Comparison of ENCODE assay signal across 1 cellular context in the genomic region with DNA sequence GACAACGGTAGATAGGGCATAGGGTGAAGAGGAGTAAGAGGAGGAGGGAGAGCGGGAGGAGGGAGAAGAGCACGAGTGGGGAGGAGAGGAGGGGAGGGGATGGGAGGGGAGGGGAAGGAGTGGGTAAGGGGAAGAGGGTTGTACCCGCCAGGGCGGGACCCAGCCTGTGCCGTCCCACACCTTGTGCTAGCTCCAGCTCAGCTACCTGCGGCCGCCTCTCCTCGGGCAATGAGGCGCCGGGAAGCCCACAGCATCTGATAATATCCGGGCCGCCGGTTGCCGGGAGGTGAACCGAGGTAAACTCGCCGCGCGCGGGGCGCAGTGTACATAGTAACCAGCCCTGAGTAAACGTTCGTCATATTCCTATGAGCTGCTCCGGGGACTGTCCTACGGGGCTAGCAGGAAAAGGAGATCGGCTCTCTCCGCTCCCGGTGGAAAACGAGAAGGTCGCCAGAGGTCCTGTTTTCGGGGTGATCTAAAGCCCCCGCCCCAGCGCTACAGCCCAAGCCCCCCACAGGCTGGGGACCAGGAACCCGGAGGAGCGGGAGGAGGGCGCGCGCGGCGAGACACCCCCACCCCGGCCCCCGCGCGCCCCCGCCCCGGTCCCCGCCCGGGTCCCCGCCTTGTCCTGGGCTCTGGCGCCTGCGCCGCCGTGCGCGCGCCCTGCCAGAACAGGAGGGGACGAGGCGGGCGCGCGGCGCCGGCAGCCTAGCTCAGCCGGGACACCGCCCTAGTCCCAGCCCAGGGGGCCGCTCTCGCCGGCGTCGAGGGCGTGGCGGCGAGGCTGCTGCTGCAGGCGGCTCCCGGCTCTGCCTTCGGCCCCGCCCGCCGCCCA.
A peak's percentile ranks its signal among the peaks of the same experiment; 100 is the strongest.
TF ChIP-seq lines count a peak whose summit lies in the region.

A gene (plus strand): TSS at position 669 of the 835 bp plus-strand sequence. CDS start 11,537 bp downstream, outside the sequence.

TF ChIP-seq in H1, 55 proteins besides CTCF, POLR2A, EP300 and RAD21 (continued from another document):
- no peak for TF ChIP-seq SUZ12 (IDR thresholded peaks at IDR 0.05; ENCODE audit: low read length)
- no peak for TF ChIP-seq CHD1 (IDR thresholded peaks at IDR 0.05; ENCODE audit: low read depth, low read length)
- no peak for TF ChIP-seq KDM5A (IDR thresholded peaks at IDR 0.05; ENCODE audit: low read length)
- TF ChIP-seq EZH2 (IDR thresholded peaks at IDR 0.05; ENCODE audit: low read depth, low read length, severe bottlenecking): no peak
- no peak for TF ChIP-seq HDAC6 (IDR thresholded peaks at IDR 0.05; ENCODE audit: low read depth, low read length)
- peak; percentile 38; the same call in 1 of the 2 replicates for TF ChIP-seq TBP (IDR thresholded peaks at IDR 0.05; ENCODE audit: low read depth, low read length)
- TF ChIP-seq BCL11A (IDR thresholded peaks at IDR 0.05; ENCODE audit: low read depth in 2 of 2, low read length in 2 of 2): no peak
- TF ChIP-seq RXRA (IDR thresholded peaks at IDR 0.05; ENCODE audit: insufficient read depth, low read depth, low read length): no peak
- TF ChIP-seq BRCA1 (IDR thresholded peaks at IDR 0.05; ENCODE audit: low read depth, low read length): no peak
- no peak; the same call in 1 of the 2 replicates for TF ChIP-seq TAF1 (IDR thresholded peaks at IDR 0.05; ENCODE audit: low read depth, low read length)
- 0 out of 4 replicates have a peak, but pooled peaks of 1 of the 2 experiments have one; percentile 69 for TF ChIP-seq HDAC2 (IDR thresholded peaks at IDR 0.05; ENCODE audit: borderline replicate concordance in 1 of 2, low read depth in 2 of 2, low read length in 2 of 2)
- TF ChIP-seq TCF12 (IDR thresholded peaks at IDR 0.05; ENCODE audit: low read depth, low read length): no peak
- no peak for TF ChIP-seq JUND (IDR thresholded peaks at IDR 0.05; ENCODE audit: low read length)
- TF ChIP-seq CBX5 (IDR thresholded peaks at IDR 0.05; ENCODE audit: low read depth, low read length): no peak
- TF ChIP-seq, protein P1, sequence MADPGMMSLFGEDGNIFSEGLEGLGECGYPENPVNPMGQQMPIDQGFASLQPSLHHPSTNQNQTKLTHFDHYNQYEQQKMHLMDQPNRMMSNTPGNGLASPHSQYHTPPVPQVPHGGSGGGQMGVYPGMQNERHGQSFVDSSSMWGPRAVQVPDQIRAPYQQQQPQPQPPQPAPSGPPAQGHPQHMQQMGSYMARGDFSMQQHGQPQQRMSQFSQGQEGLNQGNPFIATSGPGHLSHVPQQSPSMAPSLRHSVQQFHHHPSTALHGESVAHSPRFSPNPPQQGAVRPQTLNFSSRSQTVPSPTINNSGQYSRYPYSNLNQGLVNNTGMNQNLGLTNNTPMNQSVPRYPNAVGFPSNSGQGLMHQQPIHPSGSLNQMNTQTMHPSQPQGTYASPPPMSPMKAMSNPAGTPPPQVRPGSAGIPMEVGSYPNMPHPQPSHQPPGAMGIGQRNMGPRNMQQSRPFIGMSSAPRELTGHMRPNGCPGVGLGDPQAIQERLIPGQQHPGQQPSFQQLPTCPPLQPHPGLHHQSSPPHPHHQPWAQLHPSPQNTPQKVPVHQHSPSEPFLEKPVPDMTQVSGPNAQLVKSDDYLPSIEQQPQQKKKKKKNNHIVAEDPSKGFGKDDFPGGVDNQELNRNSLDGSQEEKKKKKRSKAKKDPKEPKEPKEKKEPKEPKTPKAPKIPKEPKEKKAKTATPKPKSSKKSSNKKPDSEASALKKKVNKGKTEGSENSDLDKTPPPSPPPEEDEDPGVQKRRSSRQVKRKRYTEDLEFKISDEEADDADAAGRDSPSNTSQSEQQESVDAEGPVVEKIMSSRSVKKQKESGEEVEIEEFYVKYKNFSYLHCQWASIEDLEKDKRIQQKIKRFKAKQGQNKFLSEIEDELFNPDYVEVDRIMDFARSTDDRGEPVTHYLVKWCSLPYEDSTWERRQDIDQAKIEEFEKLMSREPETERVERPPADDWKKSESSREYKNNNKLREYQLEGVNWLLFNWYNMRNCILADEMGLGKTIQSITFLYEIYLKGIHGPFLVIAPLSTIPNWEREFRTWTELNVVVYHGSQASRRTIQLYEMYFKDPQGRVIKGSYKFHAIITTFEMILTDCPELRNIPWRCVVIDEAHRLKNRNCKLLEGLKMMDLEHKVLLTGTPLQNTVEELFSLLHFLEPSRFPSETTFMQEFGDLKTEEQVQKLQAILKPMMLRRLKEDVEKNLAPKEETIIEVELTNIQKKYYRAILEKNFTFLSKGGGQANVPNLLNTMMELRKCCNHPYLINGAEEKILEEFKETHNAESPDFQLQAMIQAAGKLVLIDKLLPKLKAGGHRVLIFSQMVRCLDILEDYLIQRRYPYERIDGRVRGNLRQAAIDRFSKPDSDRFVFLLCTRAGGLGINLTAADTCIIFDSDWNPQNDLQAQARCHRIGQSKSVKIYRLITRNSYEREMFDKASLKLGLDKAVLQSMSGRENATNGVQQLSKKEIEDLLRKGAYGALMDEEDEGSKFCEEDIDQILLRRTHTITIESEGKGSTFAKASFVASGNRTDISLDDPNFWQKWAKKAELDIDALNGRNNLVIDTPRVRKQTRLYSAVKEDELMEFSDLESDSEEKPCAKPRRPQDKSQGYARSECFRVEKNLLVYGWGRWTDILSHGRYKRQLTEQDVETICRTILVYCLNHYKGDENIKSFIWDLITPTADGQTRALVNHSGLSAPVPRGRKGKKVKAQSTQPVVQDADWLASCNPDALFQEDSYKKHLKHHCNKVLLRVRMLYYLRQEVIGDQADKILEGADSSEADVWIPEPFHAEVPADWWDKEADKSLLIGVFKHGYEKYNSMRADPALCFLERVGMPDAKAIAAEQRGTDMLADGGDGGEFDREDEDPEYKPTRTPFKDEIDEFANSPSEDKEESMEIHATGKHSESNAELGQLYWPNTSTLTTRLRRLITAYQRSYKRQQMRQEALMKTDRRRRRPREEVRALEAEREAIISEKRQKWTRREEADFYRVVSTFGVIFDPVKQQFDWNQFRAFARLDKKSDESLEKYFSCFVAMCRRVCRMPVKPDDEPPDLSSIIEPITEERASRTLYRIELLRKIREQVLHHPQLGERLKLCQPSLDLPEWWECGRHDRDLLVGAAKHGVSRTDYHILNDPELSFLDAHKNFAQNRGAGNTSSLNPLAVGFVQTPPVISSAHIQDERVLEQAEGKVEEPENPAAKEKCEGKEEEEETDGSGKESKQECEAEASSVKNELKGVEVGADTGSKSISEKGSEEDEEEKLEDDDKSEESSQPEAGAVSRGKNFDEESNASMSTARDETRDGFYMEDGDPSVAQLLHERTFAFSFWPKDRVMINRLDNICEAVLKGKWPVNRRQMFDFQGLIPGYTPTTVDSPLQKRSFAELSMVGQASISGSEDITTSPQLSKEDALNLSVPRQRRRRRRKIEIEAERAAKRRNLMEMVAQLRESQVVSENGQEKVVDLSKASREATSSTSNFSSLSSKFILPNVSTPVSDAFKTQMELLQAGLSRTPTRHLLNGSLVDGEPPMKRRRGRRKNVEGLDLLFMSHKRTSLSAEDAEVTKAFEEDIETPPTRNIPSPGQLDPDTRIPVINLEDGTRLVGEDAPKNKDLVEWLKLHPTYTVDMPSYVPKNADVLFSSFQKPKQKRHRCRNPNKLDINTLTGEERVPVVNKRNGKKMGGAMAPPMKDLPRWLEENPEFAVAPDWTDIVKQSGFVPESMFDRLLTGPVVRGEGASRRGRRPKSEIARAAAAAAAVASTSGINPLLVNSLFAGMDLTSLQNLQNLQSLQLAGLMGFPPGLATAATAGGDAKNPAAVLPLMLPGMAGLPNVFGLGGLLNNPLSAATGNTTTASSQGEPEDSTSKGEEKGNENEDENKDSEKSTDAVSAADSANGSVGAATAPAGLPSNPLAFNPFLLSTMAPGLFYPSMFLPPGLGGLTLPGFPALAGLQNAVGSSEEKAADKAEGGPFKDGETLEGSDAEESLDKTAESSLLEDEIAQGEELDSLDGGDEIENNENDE (IDR thresholded peaks at IDR 0.05; ENCODE audit: insufficient replicate concordance, low read length): no peak
- TF ChIP-seq, protein P2, sequence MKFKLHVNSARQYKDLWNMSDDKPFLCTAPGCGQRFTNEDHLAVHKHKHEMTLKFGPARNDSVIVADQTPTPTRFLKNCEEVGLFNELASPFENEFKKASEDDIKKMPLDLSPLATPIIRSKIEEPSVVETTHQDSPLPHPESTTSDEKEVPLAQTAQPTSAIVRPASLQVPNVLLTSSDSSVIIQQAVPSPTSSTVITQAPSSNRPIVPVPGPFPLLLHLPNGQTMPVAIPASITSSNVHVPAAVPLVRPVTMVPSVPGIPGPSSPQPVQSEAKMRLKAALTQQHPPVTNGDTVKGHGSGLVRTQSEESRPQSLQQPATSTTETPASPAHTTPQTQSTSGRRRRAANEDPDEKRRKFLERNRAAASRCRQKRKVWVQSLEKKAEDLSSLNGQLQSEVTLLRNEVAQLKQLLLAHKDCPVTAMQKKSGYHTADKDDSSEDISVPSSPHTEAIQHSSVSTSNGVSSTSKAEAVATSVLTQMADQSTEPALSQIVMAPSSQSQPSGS (IDR thresholded peaks at IDR 0.05; ENCODE audit: low read length): 0 out of 2 replicates have a peak, but pooled peaks have one; percentile 35
- no peak for TF ChIP-seq SP2 (IDR thresholded peaks at IDR 0.05; ENCODE audit: low read length)
- no peak for TF ChIP-seq YY1 (IDR thresholded peaks at IDR 0.05; ENCODE audit: low read depth, low read length)
- TF ChIP-seq TAF7 (optimal IDR thresholded peaks at IDR 0.05; ENCODE audit: borderline replicate concordance, low read depth, low read length): no peak
- no peak for TF ChIP-seq RFX5 (IDR thresholded peaks at IDR 0.05; ENCODE audit: borderline replicate concordance, low read depth, low read length)
- no peak for TF ChIP-seq NANOG (IDR thresholded peaks at IDR 0.05; ENCODE audit: insufficient read depth, low read depth, low read length, poor library complexity, severe bottlenecking)
- TF ChIP-seq SIX5 (IDR thresholded peaks at IDR 0.05; ENCODE audit: low read depth, low read length): no peak
- no peak for TF ChIP-seq EGR1 (IDR thresholded peaks at IDR 0.05; ENCODE audit: borderline replicate concordance, low read depth, low read length)
- TF ChIP-seq, protein P3, sequence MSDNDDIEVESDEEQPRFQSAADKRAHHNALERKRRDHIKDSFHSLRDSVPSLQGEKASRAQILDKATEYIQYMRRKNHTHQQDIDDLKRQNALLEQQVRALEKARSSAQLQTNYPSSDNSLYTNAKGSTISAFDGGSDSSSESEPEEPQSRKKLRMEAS (IDR thresholded peaks at IDR 0.05): peak; percentile 36; the same call in 1 of the 2 replicates
- no peak for TF ChIP-seq POLR2AphosphoS5 (IDR thresholded peaks at IDR 0.05; ENCODE audit: low read depth, low read length)
- TF ChIP-seq GTF2F1 (IDR thresholded peaks at IDR 0.05; ENCODE audit: borderline replicate concordance, low read depth, low read length): no peak
- TF ChIP-seq SIRT6 (IDR thresholded peaks at IDR 0.05; ENCODE audit: low read length): no peak
- no peak for TF ChIP-seq FOSL1 (IDR thresholded peaks at IDR 0.05; ENCODE audit: insufficient read depth, low read depth, low read length)
- TF ChIP-seq SP4 (IDR thresholded peaks at IDR 0.05; ENCODE audit: low read length): no peak
- peak; percentile 71 for TF ChIP-seq ASH2L (IDR thresholded peaks at IDR 0.05; ENCODE audit: low read length)
- TF ChIP-seq CHD2 (IDR thresholded peaks at IDR 0.05; ENCODE audit: low read length): no peak
- no peak; a peak in 2 of 4 replicates for TF ChIP-seq SIN3A (conservative IDR thresholded peaks at IDR 0.05 in 1 of 2, IDR thresholded peaks at IDR 0.05 in 1 of 2; ENCODE audit: low read depth in 1 of 2, low read length in 2 of 2)
- no peak for TF ChIP-seq POU5F1 (IDR thresholded peaks at IDR 0.05; ENCODE audit: low read depth, low read length)
- no peak for TF ChIP-seq TEAD4 (IDR thresholded peaks at IDR 0.05; ENCODE audit: low read depth, low read length)
- peak; percentile 60 for TF ChIP-seq KDM4A (IDR thresholded peaks at IDR 0.05; ENCODE audit: low read depth, low read length, severe bottlenecking)
- TF ChIP-seq, protein P4, sequence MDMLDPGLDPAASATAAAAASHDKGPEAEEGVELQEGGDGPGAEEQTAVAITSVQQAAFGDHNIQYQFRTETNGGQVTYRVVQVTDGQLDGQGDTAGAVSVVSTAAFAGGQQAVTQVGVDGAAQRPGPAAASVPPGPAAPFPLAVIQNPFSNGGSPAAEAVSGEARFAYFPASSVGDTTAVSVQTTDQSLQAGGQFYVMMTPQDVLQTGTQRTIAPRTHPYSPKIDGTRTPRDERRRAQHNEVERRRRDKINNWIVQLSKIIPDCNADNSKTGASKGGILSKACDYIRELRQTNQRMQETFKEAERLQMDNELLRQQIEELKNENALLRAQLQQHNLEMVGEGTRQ (IDR thresholded peaks at IDR 0.05; ENCODE audit: low read length): no peak
- TF ChIP-seq JUN (IDR thresholded peaks at IDR 0.05; ENCODE audit: low read depth, low read length): no peak
- TF ChIP-seq PHF8 (conservative IDR thresholded peaks at IDR 0.05; ENCODE audit: low read depth, low read length): peak; percentile 47; the same call in 1 of the 2 replicates
- no peak for TF ChIP-seq ZNF274 (IDR thresholded peaks at IDR 0.05; ENCODE audit: borderline replicate concordance, extremely low read depth, low read length)
- TF ChIP-seq MAFK (IDR thresholded peaks at IDR 0.05; ENCODE audit: low read depth, low read length): no peak
- TF ChIP-seq SP1 (IDR thresholded peaks at IDR 0.05; ENCODE audit: low read depth, low read length): no peak
- TF ChIP-seq, protein P5, sequence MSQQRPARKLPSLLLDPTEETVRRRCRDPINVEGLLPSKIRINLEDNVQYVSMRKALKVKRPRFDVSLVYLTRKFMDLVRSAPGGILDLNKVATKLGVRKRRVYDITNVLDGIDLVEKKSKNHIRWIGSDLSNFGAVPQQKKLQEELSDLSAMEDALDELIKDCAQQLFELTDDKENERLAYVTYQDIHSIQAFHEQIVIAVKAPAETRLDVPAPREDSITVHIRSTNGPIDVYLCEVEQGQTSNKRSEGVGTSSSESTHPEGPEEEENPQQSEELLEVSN (IDR thresholded peaks at IDR 0.05): no peak
- 0 out of 2 replicates have a peak, but pooled peaks have one; percentile 7 for TF ChIP-seq CREB1 (IDR thresholded peaks at IDR 0.05)
- TF ChIP-seq SAP30 (IDR thresholded peaks at IDR 0.05; ENCODE audit: insufficient read depth, insufficient replicate concordance, low read length): no peak
- TF ChIP-seq CBX8 (IDR thresholded peaks at IDR 0.05; ENCODE audit: borderline replicate concordance, low read depth, low read length): no peak
- peak; percentile 65; the same call in 1 of the 2 replicates for TF ChIP-seq RBBP5 (IDR thresholded peaks at IDR 0.05; ENCODE audit: borderline replicate concordance, low read depth, low read length)
